In genomic region chr6:6723792-6724318, GRCh38 we compare ENCODE assay signal across 10 cellular contexts.
DNase-seq lines count a peak whose midpoint lies in the region; ATAC-seq, FAIRE-seq and TF ChIP-seq lines count a peak whose summit lies in the region.
"Had no signal": no experiment of that assay in that cellular context is flagged by ENCODE, and none has a peak within 500 bp of the region (broad histone marks: within the 10 kb centered on the region; RNA-seq: fewer than 3 reads in every experiment).

No MANE protein-coding gene starts in this region.

- DNase-seq in GF-D8 (lab: John Stamatoyannopoulos, UW): peak; percentile 73
- no peak for DNase-seq in astrocyte (ENCODE audit: low read depth)
- peak in 1 of 2 donors; percentile 31 for DNase-seq in left colon
- no peak for DNase-seq in NCI-H2107 (lab: John Stamatoyannopoulos, UW)
- DNase-seq in activated T-helper 2 cell treated with anti-CD3 and anti-CD28 coated beads, Interferon-gamma antibody, Interleukin-2, Interleukin-4, amounts not matched to agents 10 μg/mL and 5 μg/mL and 100 μg/mL, durations not matched to agents 14 hours and 24 hours and 36 hours (ENCODE audit: low spot score): no peak

- ATAC-seq in left colon (peak; percentile 66), HG02970 (IDR thresholded peaks at IDR 0.05; ENCODE audit: low FRiP score, unreplicated experiment) (no peak), GM19351 (IDR thresholded peaks at IDR 0.05; ENCODE audit: unreplicated experiment) (no peak)

- no peaks in the 10 kb centered on the region for H3K9me3 Mint-ChIP-seq in astrocyte (ENCODE audit: unreplicated experiment)
- H3K9me3 Mint-ChIP-seq in activated T-helper 2 cell treated with anti-CD3 and anti-CD28 coated beads, Interferon-gamma antibody, Interleukin-2, Interleukin-4, amounts not matched to agents 10 μg/mL and 5 μg/mL and 100 μg/mL, durations not matched to agents 14 hours and 24 hours and 36 hours: no peaks in the 10 kb centered on the region

- H3K4me3 ChIP-seq in astrocyte (ENCODE audit: insufficient read depth, low read depth, low read length) (no peak overlapping the region), skin epidermis (no peak overlapping the region)

- TF ChIP-seq CTCF in astrocyte (IDR thresholded peaks at IDR 0.05; ENCODE audit: insufficient read depth, low read depth, low read length): no peak

- H3K4me3 Mint-ChIP-seq in astrocyte (ENCODE audit: unreplicated experiment): no peak overlapping the region
- no peak overlapping the region for H3K4me3 Mint-ChIP-seq in activated T-helper 2 cell treated with anti-CD3 and anti-CD28 coated beads, Interferon-gamma antibody, Interleukin-2, Interleukin-4, amounts not matched to agents 10 μg/mL and 5 μg/mL and 100 μg/mL, durations not matched to agents 14 hours and 24 hours and 36 hours (ENCODE audit: low read depth)

- FAIRE-seq in astrocyte (lab: Jason Lieb, UNC): no peak
- FAIRE-seq: urothelium cell line had no signal

- H3K27ac ChIP-seq in astrocyte (ENCODE audit: low read depth, low read length) (no peak overlapping the region), skin epidermis (peak overlapping the region; percentile 1 to 97 (median 90))

- no peaks in the 10 kb centered on the region for H3K36me3 ChIP-seq in astrocyte (ENCODE audit: insufficient read depth, low read length)

- no peaks in the 10 kb centered on the region for H3K9me3 ChIP-seq in astrocyte (ENCODE audit: insufficient read depth, low read depth, low read length)

- H3K4me2 ChIP-seq in astrocyte (ENCODE audit: low read length): peak overlapping the region; percentile 87

- H3K4me1 ChIP-seq in astrocyte (ENCODE audit: insufficient read depth, low read length): peaks cover 18% of the 10 kb centered on the region

- peaks cover 2% of the 10 kb centered on the region for H3K27me3 ChIP-seq in astrocyte (ENCODE audit: insufficient read depth, low read length)

- H3K79me2 ChIP-seq in astrocyte (ENCODE audit: insufficient read depth, low read length): no peaks in the 10 kb centered on the region

- H3K27ac Mint-ChIP-seq in astrocyte (ENCODE audit: unreplicated experiment): no peak overlapping the region
- no peak overlapping the region for H3K27ac Mint-ChIP-seq in activated T-helper 2 cell treated with anti-CD3 and anti-CD28 coated beads, Interferon-gamma antibody, Interleukin-2, Interleukin-4, amounts not matched to agents 10 μg/mL and 5 μg/mL and 100 μg/mL, durations not matched to agents 14 hours and 24 hours and 36 hours

- intact Hi-C loops in left colon (cut with DNase I, micrococcal nuclease): loop anchor here in 1 of 2 donors (5.0 kb wide), 1 partner anchor 518 kb away; no protein-coding TSS in a partner anchor
- intact Hi-C loops in activated T-helper 2 cell treated with anti-CD3 and anti-CD28 coated beads, Interferon-gamma antibody, Interleukin-2, Interleukin-4, amounts not matched to agents 10 μg/mL and 5 μg/mL and 100 μg/mL, durations not matched to agents 14 hours and 24 hours and 36 hours (cut with micrococcal nuclease): loop anchor here (2.0 kb wide), 1 partner anchor 515 kb away; no protein-coding TSS in a partner anchor

- H2AFZ ChIP-seq in astrocyte (ENCODE audit: low read depth, low read length): peak overlapping the region; percentile 84

- peak overlapping the region; percentile 71 for H3K9ac ChIP-seq in astrocyte (ENCODE audit: low read length)

- H3K4me1 Mint-ChIP-seq in astrocyte (ENCODE audit: low read depth, unreplicated experiment): peaks cover 7% of the 10 kb centered on the region
- H3K4me1 Mint-ChIP-seq in activated T-helper 2 cell treated with anti-CD3 and anti-CD28 coated beads, Interferon-gamma antibody, Interleukin-2, Interleukin-4, amounts not matched to agents 10 μg/mL and 5 μg/mL and 100 μg/mL, durations not matched to agents 14 hours and 24 hours and 36 hours (ENCODE audit: low read depth): peaks cover 6% of the 10 kb centered on the region

- H4K20me1 ChIP-seq in astrocyte (ENCODE audit: insufficient read depth, low read length): no peaks in the 10 kb centered on the region

- H3K27me3 Mint-ChIP-seq in astrocyte (ENCODE audit: low read depth, unreplicated experiment): peaks cover 13% of the 10 kb centered on the region
- peaks cover 28% of the 10 kb centered on the region for H3K27me3 Mint-ChIP-seq in activated T-helper 2 cell treated with anti-CD3 and anti-CD28 coated beads, Interferon-gamma antibody, Interleukin-2, Interleukin-4, amounts not matched to agents 10 μg/mL and 5 μg/mL and 100 μg/mL, durations not matched to agents 14 hours and 24 hours and 36 hours (ENCODE audit: low read depth)

- H3K36me3 Mint-ChIP-seq in astrocyte (ENCODE audit: low read depth, unreplicated experiment): no peaks in the 10 kb centered on the region
- no peaks in the 10 kb centered on the region for H3K36me3 Mint-ChIP-seq in activated T-helper 2 cell treated with anti-CD3 and anti-CD28 coated beads, Interferon-gamma antibody, Interleukin-2, Interleukin-4, amounts not matched to agents 10 μg/mL and 5 μg/mL and 100 μg/mL, durations not matched to agents 14 hours and 24 hours and 36 hours (ENCODE audit: low read depth)
- H3K36me3 Mint-ChIP-seq: activated naive CD8-positive, alpha-beta T cell had no signal
